20 cellular contexts compared by ENCODE assay signal in the genomic region with DNA sequence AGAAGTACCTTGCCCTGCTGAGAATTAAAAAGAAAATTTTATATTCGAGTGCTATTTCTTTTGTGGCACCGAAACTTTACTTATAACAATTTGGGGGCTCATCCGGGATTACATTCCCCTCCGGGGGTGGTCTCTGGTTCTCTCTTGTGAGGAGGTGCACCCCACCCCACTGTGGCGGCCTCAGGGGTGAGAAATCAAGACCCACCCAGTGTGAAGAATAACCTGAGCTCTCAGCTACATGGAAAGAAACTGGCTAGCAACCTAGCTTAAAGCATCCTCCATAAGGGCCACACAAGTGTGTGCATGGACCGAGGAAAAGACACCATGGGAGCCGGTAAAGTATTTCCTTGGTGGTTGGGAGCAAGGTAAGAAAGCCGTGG. TPM values are rescaled to one million over a fixed set of nuclear protein-coding genes. Genes with fewer than 3 reads are reported as not detected.
A peak's percentile ranks its signal among the peaks of the same experiment; 100 is the strongest.
DNase-seq lines count a peak whose midpoint lies in the region; ATAC-seq and TF ChIP-seq lines count a peak whose summit lies in the region.
"Had no signal": no experiment of that assay in that cellular context is flagged by ENCODE, and none has a peak within 500 bp of the region (broad histone marks: within the 10 kb centered on the region; RNA-seq: fewer than 3 reads in every experiment).

No MANE protein-coding gene starts in this region.

- H3K4me3 Mint-ChIP-seq in activated CD8-positive, alpha-beta memory T cell treated with anti-CD3 and anti-CD28 coated beads, Interleukin-2, amount 10 ng/mL, durations not matched to agents 7 days and 5 days, result no peak overlapping the region
- no peak overlapping the region for H3K4me3 Mint-ChIP-seq in activated CD8-positive, alpha-beta T cell treated with anti-CD3 and anti-CD28 coated beads for 36 hours

- peaks cover 26% of the 10 kb centered on the region for H3K4me1 Mint-ChIP-seq in activated CD8-positive, alpha-beta memory T cell treated with anti-CD3 and anti-CD28 coated beads, Interleukin-2, amount 10 ng/mL, durations not matched to agents 7 days and 5 days
- H3K4me1 Mint-ChIP-seq in activated CD8-positive, alpha-beta T cell treated with anti-CD3 and anti-CD28 coated beads for 36 hours (ENCODE audit: low read depth), result peaks cover 16% of the 10 kb centered on the region

- no peak for TF ChIP-seq CTCF in activated CD8-positive, alpha-beta T cell treated with anti-CD3 and anti-CD28 coated beads for 36 hours (IDR thresholded peaks at IDR 0.05)
- TF ChIP-seq CTCF in hepatocyte (IDR thresholded peaks at IDR 0.05; ENCODE audit: poor library complexity), result no peak
- TF ChIP-seq CTCF in tibial artery (IDR thresholded peaks at IDR 0.05), result no peak
- no peak for TF ChIP-seq CTCF in osteoblast (IDR thresholded peaks at IDR 0.05; ENCODE audit: extremely low read depth, low read depth, low read length)

- H3K27ac Mint-ChIP-seq in activated CD8-positive, alpha-beta memory T cell treated with anti-CD3 and anti-CD28 coated beads, Interleukin-2, amount 10 ng/mL, durations not matched to agents 7 days and 5 days, result peak overlapping the region; percentile 87
- H3K27ac Mint-ChIP-seq in activated CD8-positive, alpha-beta T cell treated with anti-CD3 and anti-CD28 coated beads for 36 hours, result peak overlapping the region; percentile 88

- H2AFZ ChIP-seq in GM23248, result no peak overlapping the region
- no peak overlapping the region for H2AFZ ChIP-seq in hepatocyte
- no peak overlapping the region for H2AFZ ChIP-seq in osteoblast (ENCODE audit: low read length)

- H3K27ac ChIP-seq in GM23248 (peak overlapping the region; percentile 34; the same call in 1 of the 2 replicates), hepatocyte (peak overlapping the region; percentile 79), tibial artery (no peak overlapping the region), osteoblast (ENCODE audit: low read depth, low read length) (no peak overlapping the region)
- H3K27ac ChIP-seq: cardiac muscle cell had no signal

- peaks cover 18% of the 10 kb centered on the region for H3F3A ChIP-seq in GM23248 (ENCODE audit: insufficient read depth)

- peaks cover 21% of the 10 kb centered on the region for H3K27me3 Mint-ChIP-seq in activated CD8-positive, alpha-beta memory T cell treated with anti-CD3 and anti-CD28 coated beads, Interleukin-2, amount 10 ng/mL, durations not matched to agents 7 days and 5 days
- H3K27me3 Mint-ChIP-seq in activated CD8-positive, alpha-beta T cell treated with anti-CD3 and anti-CD28 coated beads for 36 hours, result peaks cover 20% of the 10 kb centered on the region

- H4K20me1 ChIP-seq in GM23248 (ENCODE audit: insufficient read depth) (no peaks in the 10 kb centered on the region), hepatocyte (ENCODE audit: insufficient read depth, poor library complexity, severe bottlenecking) (no peaks in the 10 kb centered on the region), osteoblast (ENCODE audit: insufficient read depth, low read length) (no peaks in the 10 kb centered on the region)

- no peak overlapping the region for H3K4me3 ChIP-seq in GM23248
- H3K4me3 ChIP-seq in hepatocyte, result no peak overlapping the region
- H3K4me3 ChIP-seq in tibial artery, result no peak overlapping the region
- no peak overlapping the region for H3K4me3 ChIP-seq in osteoblast (ENCODE audit: insufficient read depth, low read length)
- H3K4me3 ChIP-seq: cardiac muscle cell, HAP-1, lung, MG63, pancreas had no signal

- H3K9me2 ChIP-seq in GM23248 (ENCODE audit: insufficient read depth) (no peaks in the 10 kb centered on the region), hepatocyte (replicated peaks; ENCODE audit: insufficient read depth) (no peaks in the 10 kb centered on the region)

- H3K36me3 Mint-ChIP-seq in activated CD8-positive, alpha-beta memory T cell treated with anti-CD3 and anti-CD28 coated beads, Interleukin-2, amount 10 ng/mL, durations not matched to agents 7 days and 5 days, result peaks cover 63% of the 10 kb centered on the region
- peaks cover 16% of the 10 kb centered on the region for H3K36me3 Mint-ChIP-seq in activated CD8-positive, alpha-beta T cell treated with anti-CD3 and anti-CD28 coated beads for 36 hours (ENCODE audit: low read depth)

- no peak for ATAC-seq in activated CD8-positive, alpha-beta memory T cell treated with anti-CD3 and anti-CD28 coated beads, Interleukin-2, amount 10 ng/mL, durations not matched to agents 7 days and 5 days
- ATAC-seq in activated CD8-positive, alpha-beta T cell treated with anti-CD3 and anti-CD28 coated beads for 36 hours, result no peak
- ATAC-seq: SK-N-SH treated with all-trans-retinoic acid at 6 μM for 48 hours had no signal

- no peaks in the 10 kb centered on the region for H3K9me3 ChIP-seq in GM23248 (ENCODE audit: low read depth)
- H3K9me3 ChIP-seq in hepatocyte (ENCODE audit: low read depth), result no peaks in the 10 kb centered on the region
- peaks cover 0 to 16% (median 13%) of the 10 kb centered on the region in 3 donors for H3K9me3 ChIP-seq in tibial artery
- peaks cover 7% of the 10 kb centered on the region for H3K9me3 ChIP-seq in osteoblast (ENCODE audit: low read depth, low read length)
- H3K9me3 ChIP-seq: HAP-1, pancreas had no signal

- H3K9me3 Mint-ChIP-seq in activated CD8-positive, alpha-beta memory T cell treated with anti-CD3 and anti-CD28 coated beads, Interleukin-2, amount 10 ng/mL, durations not matched to agents 7 days and 5 days (ENCODE audit: low read depth), result peaks cover 26% of the 10 kb centered on the region
- H3K9me3 Mint-ChIP-seq in activated CD8-positive, alpha-beta T cell treated with anti-CD3 and anti-CD28 coated beads for 36 hours, result peaks cover 41% of the 10 kb centered on the region

- WGBS in GM23248 (ENCODE audit: low coverage in 1 of 2, low lambda C conversion rate in 2 of 2, missing lambda C conversion rate in 2 of 2), 2 experiments, result 73 to 75% methylated on average over 8 of the region's 8 CpGs
- WGBS in hepatocyte (ENCODE audit: low lambda C conversion rate, missing lambda C conversion rate), result 92% methylated on average over 8 of the region's 8 CpGs

- POLR2A ChIA-PET in activated CD8-positive, alpha-beta T cell treated with anti-CD3 and anti-CD28 coated beads for 36 hours (lab: Charles Lee), result no interaction called here

- in situ Hi-C loops in GM23248 (cut with MboI), result no loop called here

- H3K36me3 ChIP-seq in GM23248 (ENCODE audit: low read depth) (no peaks in the 10 kb centered on the region), hepatocyte (replicated peaks; ENCODE audit: insufficient read depth, low read depth) (no peaks in the 10 kb centered on the region), tibial artery (no peaks in the 10 kb centered on the region), osteoblast (ENCODE audit: insufficient read depth, low read length) (no peaks in the 10 kb centered on the region)
- H3K36me3 ChIP-seq: cardiac muscle cell, HAP-1, MG63, pancreas had no signal

- H3K79me2 ChIP-seq in GM23248 (ENCODE audit: insufficient read depth) (no peaks in the 10 kb centered on the region), hepatocyte (no peaks in the 10 kb centered on the region), osteoblast (ENCODE audit: insufficient read depth, low read length) (no peaks in the 10 kb centered on the region)

- CTCF ChIA-PET in activated CD8-positive, alpha-beta memory T cell treated with anti-CD3 and anti-CD28 coated beads, Interleukin-2, amount 10 ng/mL, durations not matched to agents 7 days and 5 days (lab: Charles Lee), result no interaction called here
- CTCF ChIA-PET in activated CD8-positive, alpha-beta T cell treated with anti-CD3 and anti-CD28 coated beads for 36 hours (lab: Charles Lee), result no interaction called here

- no peak overlapping the region for H3K9ac ChIP-seq in GM23248

- intact Hi-C loops in activated CD8-positive, alpha-beta T cell treated with anti-CD3 and anti-CD28 coated beads for 36 hours (cut with micrococcal nuclease), result loop anchor here (5.0 kb wide), 1 partner anchor 48 kb away; a partner anchor contains a TSS
- intact Hi-C loops in tibial artery (cut with DNase I; ENCODE audit: low total_unique reads), result no loop called here

- H3K4me2 ChIP-seq in GM23248 (ENCODE audit: unreplicated experiment) (no peak overlapping the region), hepatocyte (no peak overlapping the region), osteoblast (ENCODE audit: insufficient read depth, low read length) (no peak overlapping the region)

- no peaks in the 10 kb centered on the region for H3K27me3 ChIP-seq in GM23248 (replicated peaks; ENCODE audit: insufficient read depth)
- H3K27me3 ChIP-seq in hepatocyte, result no peaks in the 10 kb centered on the region
- H3K27me3 ChIP-seq in tibial artery, result no peaks in the 10 kb centered on the region
- H3K27me3 ChIP-seq in osteoblast (ENCODE audit: insufficient read depth, low read length), result no peaks in the 10 kb centered on the region
- H3K27me3 ChIP-seq: cardiac muscle cell, MG63, pancreas had no signal

- H3K4me1 ChIP-seq in GM23248 (ENCODE audit: insufficient read depth) (no peaks in the 10 kb centered on the region), hepatocyte (ENCODE audit: insufficient read depth) (no peaks in the 10 kb centered on the region), tibial artery (no peaks in the 10 kb centered on the region), osteoblast (ENCODE audit: insufficient read depth, low read length) (no peaks in the 10 kb centered on the region)
- H3K4me1 ChIP-seq: HAP-1, pancreas had no signal

- DNase-seq in activated CD8-positive, alpha-beta memory T cell treated with anti-CD3 and anti-CD28 coated beads, Interleukin-2, amount 10 ng/mL, durations not matched to agents 7 days and 5 days, result no peak
- DNase-seq in activated CD8-positive, alpha-beta memory T cell treated with anti-CD3 and anti-CD28 coated beads, Interleukin-2, amount 50 U/mL, for 48 hours, result no peak
- DNase-seq in GM23248, result no peak
- DNase-seq in activated CD8-positive, alpha-beta T cell treated with anti-CD3 and anti-CD28 coated beads for 36 hours, result no peak
- no peak for DNase-seq in hepatocyte (ENCODE audit: low spot score)
- DNase-seq in tibial artery, result no peak
- no peak for DNase-seq in NCI-H2081 (lab: John Stamatoyannopoulos, UW)
- DNase-seq in osteoblast (ENCODE audit: insufficient read length, low spot score, missing footprints), result no peak
- DNase-seq: activated CD4-positive, CD25-positive, alpha-beta regulatory T cell treated with anti-CD3 and anti-CD28 coated beads, Interleukin-2, amount 50 U/mL, for 72 hours; C1 segment of cervical spinal cord; hippocampal formation; islet precursor cell; NCI-H1694; NCI-H345 had no signal

RNA-seq across cellular contexts. Expression of a gene that starts 50.9 kb away (rescaled TPM):
- 100 to 1,000 TPM; 120 to 143 TPM for total RNA-seq in activated CD8-positive, alpha-beta memory T cell treated with anti-CD3 and anti-CD28 coated beads, Interleukin-2, amount 10 ng/mL, durations not matched to agents 7 days and 5 days
- 34.1 and 39.9 TPM in 2 replicates for total RNA-seq in GM23248 (2014; rRNA removed; shearing (Covaris generic))
- polyA plus RNA-seq in GM23248 (2016; fragmentation: Nextera tagmentation; extraction: Ambion mirVana) (33.4 and 42.7 TPM in 2 replicates), hepatocyte (104 and 135 TPM in 2 replicates)
- total RNA-seq in activated CD8-positive, alpha-beta T cell treated with anti-CD3 and anti-CD28 coated beads for 36 hours, result 10 to 100 TPM; 81.6 to 86.1 TPM
- total RNA-seq in hepatocyte (135 and 143 TPM in 2 replicates), osteoblast (128 and 156 TPM in 2 replicates)

Comparison
In these comparisons a context has a peak if more than half of its experiments do, and no peak if none do; other contexts are left out.
1. H3K27ac ChIP-seq: peak in GM23248 (single experiment) and hepatocyte (single experiment); none in tibial artery (0 of 2) and osteoblast (single experiment).